ENCODE assay signal across 8 cellular contexts in genomic region chr19:13152854-13153626, GRCh38.
DNase-seq lines count a peak whose midpoint lies in the region; TF ChIP-seq lines count a peak whose summit lies in the region.

No MANE protein-coding gene starts in this region.

- peak; percentile 2; the same call in 1 of the 2 replicates for TF ChIP-seq CTCF in AG10803 (conservative IDR thresholded peaks at IDR 0.05; ENCODE audit: low read length)

- no peaks in the 10 kb centered on the region for H3K9me3 ChIP-seq in HUES48 (ENCODE audit: control insufficient read depth, insufficient read depth, low read length)

- H3K4me3 ChIP-seq in AG10803 (ENCODE audit: low read length) (peak overlapping the region; percentile 98), HUES48 (ENCODE audit: low read depth, low read length) (peak overlapping the region; percentile 86)

- no peaks in the 10 kb centered on the region for H3K27me3 ChIP-seq in HUES48 (ENCODE audit: control insufficient read depth, insufficient read depth, low read length)

- H3K4me1 ChIP-seq in HUES48 (ENCODE audit: control insufficient read depth, insufficient read depth, low read length): peaks cover 5% of the 10 kb centered on the region

- DNase-seq in AG10803 (ENCODE audit: low read depth) (peak; percentile 92), GM19238 (ENCODE audit: insufficient read length, low spot score) (peak; percentile 82), NOMO-1 (lab: John Stamatoyannopoulos, UW; ENCODE audit: unreplicated experiment in 2 of 2) (peak; percentile 80 to 91), medulla oblongata (ENCODE audit: extremely low spot score) (peak; percentile 98)
- peak; percentile 90 to 94 for DNase-seq in activated CD8-positive, alpha-beta memory T cell treated with anti-CD3 and anti-CD28 coated beads for 4 hours (ENCODE audit: low read depth in 2 of 2)
- peak; percentile 96 for DNase-seq in effector CD8-positive, alpha-beta T cell (lab: John Stamatoyannopoulos, UW)
- peak; percentile 92 to 99 (median 99) for DNase-seq in stimulated activated CD4-positive, alpha-beta T cell treated with anti-CD3 and anti-CD28 coated beads, TNF-alpha, amount 100 ng/mL, for 48 hours (ENCODE audit: low read depth in 3 of 3)

- peak overlapping the region; percentile 97 for H3K9ac ChIP-seq in HUES48 (ENCODE audit: low read depth, low read length)

- H3K27ac ChIP-seq in HUES48 (ENCODE audit: low read depth, low read length): peak overlapping the region; percentile 100

- H3K36me3 ChIP-seq in HUES48 (ENCODE audit: control insufficient read depth, insufficient read depth, low read length): 0 out of 2 replicates have a peak, but pooled peaks cover 3% of the 10 kb centered on the region

Comparison
In these comparisons a context has a peak if more than half of its experiments do, and no peak if none do; other contexts are left out.
1. Peak in every context shown above with its lines: DNase-seq, H3K4me3 ChIP-seq and H3K27ac ChIP-seq.